ENCODE assay signal across 20 cellular contexts in genomic region chr9:87193151-87193550, GRCh38.
A peak's percentile ranks its signal among the peaks of the same experiment; 100 is the strongest.
DNase-seq lines count a peak whose midpoint lies in the region; ATAC-seq and TF ChIP-seq lines count a peak whose summit lies in the region.
"Had no signal": no experiment of that assay in that cellular context is flagged by ENCODE, and none has a peak within 500 bp of the region (broad histone marks: within the 10 kb centered on the region; RNA-seq: fewer than 3 reads in every experiment).

No MANE protein-coding gene starts in this region.

- no peaks in the 10 kb centered on the region for H3K9me3 ChIP-seq in fibroblast of lung (ENCODE audit: control insufficient read depth, insufficient read depth, low read depth, low read length)
- H3K9me3 ChIP-seq: Peyer's patch had no signal

- DNase-seq in EL (peak; percentile 44), fibroblast of lung (ENCODE audit: low read depth in 2 of 2) (peak in 1 of 2 donors; percentile 43), NCI-H146 treated with DMSO at 0.1 percent for 48 hours (lab: John Stamatoyannopoulos, UW; ENCODE audit: unreplicated experiment) (no peak)
- DNase-seq: COR-L47, DMS153, KBM-7, NCI-H1092 treated with DMSO at 0.1 percent for 48 hours, NCI-H187 treated with DMSO at 0.1 percent for 48 hours, NCI-H82, Peyer's patch, Right ventricle myocardium superior had no signal

- H3K4me3 ChIP-seq in fibroblast of lung (replicated peaks in 1 of 4; ENCODE audit: control extremely low read depth in 1 of 4, insufficient read depth in 1 of 4, low read depth in 3 of 4, low read length in 4 of 4), result no peak overlapping the region
- H3K4me3 ChIP-seq: GM12878, Peyer's patch had no signal

- peak overlapping the region; percentile 14 to 96 (median 32) for H3K27ac Mint-ChIP-seq in nephron
- H3K27ac Mint-ChIP-seq in activated T-helper 17 cell treated with anti-CD3 and anti-CD28 coated beads, Interleukin-2, amount 50 U/mL, for 72 hours, result no peak overlapping the region

- ATAC-seq in SK-N-SH treated with all-trans-retinoic acid at 6 μM for 48 hours (peak; percentile 11), HG03196 (IDR thresholded peaks at IDR 0.05; ENCODE audit: unreplicated experiment) (no peak), HG03039 (IDR thresholded peaks at IDR 0.05; ENCODE audit: unreplicated experiment) (no peak)
- no peak for ATAC-seq in activated T-helper 17 cell treated with anti-CD3 and anti-CD28 coated beads, Interleukin-2, amount 50 U/mL, for 72 hours (replicated peaks)
- ATAC-seq: GM12878, HCT116 had no signal

- H3K4me1 Mint-ChIP-seq in nephron, result peaks cover 46% of the 10 kb centered on the region
- H3K4me1 Mint-ChIP-seq in activated T-helper 17 cell treated with anti-CD3 and anti-CD28 coated beads, Interleukin-2, amount 50 U/mL, for 72 hours, result no peaks in the 10 kb centered on the region

- peaks cover 8% of the 10 kb centered on the region for H3K4me1 ChIP-seq in fibroblast of lung (ENCODE audit: control insufficient read depth, extremely low read depth, insufficient read depth, low read length)
- H3K4me1 ChIP-seq: Peyer's patch had no signal

- no peak for TF ChIP-seq CTCF in fibroblast of lung (conservative IDR thresholded peaks at IDR 0.05 in 1 of 2, IDR thresholded peaks at IDR 0.05 in 1 of 2; ENCODE audit: low read depth in 1 of 2, low read length in 2 of 2)
- TF ChIP-seq CTCF in nephron (IDR thresholded peaks at IDR 0.05; ENCODE audit: unreplicated experiment in 3 of 3), result no peak

- no peaks in the 10 kb centered on the region for H3K9me3 Mint-ChIP-seq in nephron
- peaks cover 4% of the 10 kb centered on the region for H3K9me3 Mint-ChIP-seq in activated T-helper 17 cell treated with anti-CD3 and anti-CD28 coated beads, Interleukin-2, amount 50 U/mL, for 72 hours

- no peaks in the 10 kb centered on the region for H3K27me3 ChIP-seq in fibroblast of lung (ENCODE audit: control insufficient read depth, insufficient read depth, low read length)
- H3K27me3 ChIP-seq: Peyer's patch had no signal

- H3K36me3 ChIP-seq in fibroblast of lung (ENCODE audit: control insufficient read depth, insufficient read depth, low read length), result no peaks in the 10 kb centered on the region
- H3K36me3 ChIP-seq: Peyer's patch had no signal

- no peaks in the 10 kb centered on the region for H3K36me3 Mint-ChIP-seq in nephron (ENCODE audit: low read depth)
- H3K36me3 Mint-ChIP-seq in activated T-helper 17 cell treated with anti-CD3 and anti-CD28 coated beads, Interleukin-2, amount 50 U/mL, for 72 hours (ENCODE audit: low read depth), result no peaks in the 10 kb centered on the region
- H3K36me3 Mint-ChIP-seq: CD14-positive monocyte had no signal

- H3K4me2 ChIP-seq in fibroblast of lung (ENCODE audit: extremely low read depth, insufficient read depth, low read length), result peak overlapping the region; percentile 19

- no peaks in the 10 kb centered on the region for H4K20me1 ChIP-seq in fibroblast of lung (ENCODE audit: control insufficient read depth, extremely low read depth, insufficient read depth, low read length)

- H3K27ac ChIP-seq in fibroblast of lung (ENCODE audit: insufficient read depth, low read length), result no peak overlapping the region
- H3K27ac ChIP-seq: HL-60, Peyer's patch had no signal

- H3K79me2 ChIP-seq in fibroblast of lung (ENCODE audit: control insufficient read depth, insufficient read depth, low read length), result no peaks in the 10 kb centered on the region

- no peak overlapping the region for H2AFZ ChIP-seq in fibroblast of lung (ENCODE audit: low read length)

- H3K27me3 Mint-ChIP-seq in nephron (ENCODE audit: low read depth), result no peaks in the 10 kb centered on the region
- peaks cover 30% of the 10 kb centered on the region for H3K27me3 Mint-ChIP-seq in activated T-helper 17 cell treated with anti-CD3 and anti-CD28 coated beads, Interleukin-2, amount 50 U/mL, for 72 hours

- H3K4me3 Mint-ChIP-seq in nephron, result no peak overlapping the region
- no peak overlapping the region for H3K4me3 Mint-ChIP-seq in activated T-helper 17 cell treated with anti-CD3 and anti-CD28 coated beads, Interleukin-2, amount 50 U/mL, for 72 hours
- H3K4me3 Mint-ChIP-seq: CD14-positive monocyte had no signal

- no peak overlapping the region for H3K9ac ChIP-seq in fibroblast of lung (ENCODE audit: insufficient read depth, low read length)

TF ChIP-seq in SK-N-SH treated with all-trans-retinoic acid at 6 μM for 48 hours, 23 proteins besides CTCF, POLR2A, EP300 and RAD21:
- TF ChIP-seq ZC3H10 (CRISPR knock-in tag; IDR thresholded peaks at IDR 0.05), result no peak
- no peak for TF ChIP-seq TCF4 (CRISPR knock-in tag; IDR thresholded peaks at IDR 0.05; ENCODE audit: borderline replicate concordance)
- TF ChIP-seq ARNTL (CRISPR knock-in tag; IDR thresholded peaks at IDR 0.05; ENCODE audit: borderline replicate concordance, low read depth), result no peak
- no peak for TF ChIP-seq CSRNP3 (CRISPR knock-in tag; IDR thresholded peaks at IDR 0.05)
- no peak for TF ChIP-seq ZFP30 (CRISPR knock-in tag; IDR thresholded peaks at IDR 0.05)
- no peak for TF ChIP-seq GLIS3 (CRISPR knock-in tag; IDR thresholded peaks at IDR 0.05)
- no peak for TF ChIP-seq PPARA (CRISPR knock-in tag; IDR thresholded peaks at IDR 0.05; ENCODE audit: borderline replicate concordance)
- no peak for TF ChIP-seq ESRRG (CRISPR knock-in tag; IDR thresholded peaks at IDR 0.05)
- no peak for TF ChIP-seq POU6F1 (CRISPR knock-in tag; IDR thresholded peaks at IDR 0.05; ENCODE audit: borderline replicate concordance, low read depth)
- TF ChIP-seq ZNF8 (CRISPR knock-in tag; IDR thresholded peaks at IDR 0.05), result no peak
- no peak for TF ChIP-seq PATZ1 (CRISPR knock-in tag; IDR thresholded peaks at IDR 0.05; ENCODE audit: borderline replicate concordance)
- no peak for TF ChIP-seq CREB5 (CRISPR knock-in tag; IDR thresholded peaks at IDR 0.05; ENCODE audit: low read depth)
- TF ChIP-seq ZNF70 (CRISPR knock-in tag; IDR thresholded peaks at IDR 0.05), result no peak
- TF ChIP-seq ZNF565 (CRISPR knock-in tag; conservative IDR thresholded peaks at IDR 0.05; ENCODE audit: low read depth), result no peak
- TF ChIP-seq SNAI2 (CRISPR knock-in tag; IDR thresholded peaks at IDR 0.05), result no peak
- no peak for TF ChIP-seq BACH2 (CRISPR knock-in tag; IDR thresholded peaks at IDR 0.05; ENCODE audit: borderline replicate concordance)
- TF ChIP-seq RARB (CRISPR knock-in tag; IDR thresholded peaks at IDR 0.05), result no peak
